27 cellular contexts compared by ENCODE assay signal in genomic region chr13:75399879-75400217, GRCh38.
"Had no signal": no experiment of that assay in that cellular context is flagged by ENCODE, and none has a peak within 500 bp of the region (broad histone marks: within the 10 kb centered on the region; RNA-seq: fewer than 3 reads in every experiment).

No MANE protein-coding gene starts in this region.

- H3K4me3 Mint-ChIP-seq: activated CD8-positive, alpha-beta memory T cell treated with anti-CD3 and anti-CD28 coated beads, Interleukin-2, amount 10 ng/mL, durations not matched to agents 7 days and 5 days; activated naive CD8-positive, alpha-beta T cell treated with anti-CD3 and anti-CD28 coated beads, Interleukin-2, amount 10 ng/mL, durations not matched to agents 7 days and 5 days; activated T-helper 17 cell treated with anti-CD3 and anti-CD28 coated beads, Interleukin-2, amount 50 U/mL, for 72 hours; T-helper 2 cell treated with Interferon-gamma antibody and Interleukin-4, amounts not matched to agents 5 μg/mL and 100 μg/mL, for 36 hours had no signal

- DNase-seq: activated CD4-positive, alpha-beta T cell treated with anti-CD3 and anti-CD28 coated beads for 48 hours; activated CD4-positive, alpha-beta T cell treated with anti-CD3 and anti-CD28 coated beads, Interleukin-2, amount 50 U/mL, for 48 hours; activated CD8-positive, alpha-beta memory T cell treated with anti-CD3 and anti-CD28 coated beads, Interleukin-2, amount 10 ng/mL, durations not matched to agents 7 days and 5 days; activated gamma-delta T cell treated with Interleukin-2 at 50 U/mL for 16 hours; activated naive CD4-positive, alpha-beta T cell treated with anti-CD3 and anti-CD28 coated beads, Interleukin-2, amount 50 U/mL, for 16 hours; activated naive CD8-positive, alpha-beta T cell treated with anti-CD3 and anti-CD28 coated beads, Interleukin-2, amount 10 ng/mL, durations not matched to agents 7 days and 5 days; activated T-cell treated with anti-CD3 and anti-CD28 coated beads, Interleukin-2, amount 50 U/mL, for 48 hours; anterior cingulate cortex; central memory CD4-positive, alpha-beta T cell; MG63; MV-4-11; NCI-H1092 treated with DMSO at 0.1 percent for 48 hours; NCI-H1417 treated with DMSO at 0.1 percent for 48 hours; NCI-H1694; NCI-H2029; NCI-H2107; NCI-H2171 treated with DMSO at 0.1 percent for 48 hours; NCI-H526 treated with DMSO at 0.1 percent for 48 hours; NCI-H82; RPMI8226; SK-N-SH had no signal

- H3K36me3 Mint-ChIP-seq: activated naive CD8-positive, alpha-beta T cell treated with anti-CD3 and anti-CD28 coated beads, Interleukin-2, amount 10 ng/mL, durations not matched to agents 7 days and 5 days had no signal

- H3K27me3 ChIP-seq: adrenal gland, MG63 had no signal

- H3K9me3 Mint-ChIP-seq: activated T-helper 17 cell treated with anti-CD3 and anti-CD28 coated beads, Interleukin-2, amount 50 U/mL, for 72 hours; T-helper 2 cell treated with Interferon-gamma antibody and Interleukin-4, amounts not matched to agents 5 μg/mL and 100 μg/mL, for 36 hours had no signal

- H3K4me3 ChIP-seq: adrenal gland, MG63 had no signal

- H3K9me3 ChIP-seq: adrenal gland had no signal

- H3K4me1 Mint-ChIP-seq: activated CD8-positive, alpha-beta memory T cell treated with anti-CD3 and anti-CD28 coated beads, Interleukin-2, amount 10 ng/mL, durations not matched to agents 7 days and 5 days; activated naive CD8-positive, alpha-beta T cell treated with anti-CD3 and anti-CD28 coated beads, Interleukin-2, amount 10 ng/mL, durations not matched to agents 7 days and 5 days; activated T-helper 17 cell treated with anti-CD3 and anti-CD28 coated beads, Interleukin-2, amount 50 U/mL, for 72 hours had no signal

- H3K27ac Mint-ChIP-seq: activated CD8-positive, alpha-beta memory T cell treated with anti-CD3 and anti-CD28 coated beads, Interleukin-2, amount 10 ng/mL, durations not matched to agents 7 days and 5 days; activated naive CD8-positive, alpha-beta T cell treated with anti-CD3 and anti-CD28 coated beads, Interleukin-2, amount 10 ng/mL, durations not matched to agents 7 days and 5 days; activated T-helper 17 cell treated with anti-CD3 and anti-CD28 coated beads, Interleukin-2, amount 50 U/mL, for 72 hours; T-helper 2 cell treated with Interferon-gamma antibody and Interleukin-4, amounts not matched to agents 5 μg/mL and 100 μg/mL, for 36 hours had no signal

- H3K36me3 ChIP-seq: adrenal gland, MG63 had no signal

- ATAC-seq: activated CD4-positive, CD25-positive, alpha-beta regulatory T cell treated with anti-CD3 and anti-CD28 coated beads, Interleukin-2, amount 50 U/mL, for 24 hours; activated CD8-positive, alpha-beta memory T cell treated with anti-CD3 and anti-CD28 coated beads, Interleukin-2, amount 10 ng/mL, durations not matched to agents 7 days and 5 days; activated T-helper 17 cell treated with anti-CD3 and anti-CD28 coated beads, Interleukin-2, amount 50 U/mL, for 72 hours; Panc1; Right ventricle myocardium inferior had no signal
